Comparison of ENCODE assay signal across 8 cellular contexts in genomic region chr20:47220161-47220582, GRCh38.
DNase-seq lines count a peak whose midpoint lies in the region; ATAC-seq, FAIRE-seq and TF ChIP-seq lines count a peak whose summit lies in the region.

No MANE protein-coding gene starts in this region.

- intact Hi-C loops in lower leg skin (cut with DNase I; ENCODE audit: low total_unique reads): no loop called here

- H3K27me3 Mint-ChIP-seq in activated naive CD4-positive, alpha-beta T cell treated with anti-CD3 and anti-CD28 coated beads, Interleukin-2, amount 10 ng/mL, durations not matched to agents 7 days and 5 days: no peaks in the 10 kb centered on the region
- H3K27me3 Mint-ChIP-seq in activated T-helper 17 cell treated with anti-CD3 and anti-CD28 coated beads, Interleukin-2, amount 50 U/mL, for 72 hours: no peaks in the 10 kb centered on the region

- H3K4me2 ChIP-seq in A549: no peak overlapping the region

- no peak for TF ChIP-seq EP300 in A549 (IDR thresholded peaks at IDR 0.05)

- CTCF ChIA-PET in A549 (lab: Yijun Ruan, JAX): interaction anchor here (1.0 to 6.7 kb wide), 8 partner anchors 9 to 164 kb away, joined by 3 to 30 read pairs (median 5); no protein-coding TSS in a partner anchor
- CTCF ChIA-PET in activated naive CD4-positive, alpha-beta T cell treated with anti-CD3 and anti-CD28 coated beads, Interleukin-2, amount 10 ng/mL, durations not matched to agents 7 days and 5 days (lab: Charles Lee): interaction anchor here (0.6 to 4.3 kb wide), 4 partner anchors 54 to 1450 kb away, joined by 3 to 30 read pairs (median 6); no protein-coding TSS in a partner anchor

- POLR2A ChIA-PET in A549 (lab: Yijun Ruan, JAX): no interaction called here

- peak in 1 of 2 experiments; percentile 79; a peak in 3 of 6 replicates for ATAC-seq in A549
- ATAC-seq in activated T-helper 17 cell treated with anti-CD3 and anti-CD28 coated beads, Interleukin-2, amount 50 U/mL, for 72 hours (replicated peaks): no peak

- H3K27ac ChIP-seq in A549: no peak overlapping the region

- no peak overlapping the region for H3K4me3 Mint-ChIP-seq in activated naive CD4-positive, alpha-beta T cell treated with anti-CD3 and anti-CD28 coated beads, Interleukin-2, amount 10 ng/mL, durations not matched to agents 7 days and 5 days
- no peak overlapping the region for H3K4me3 Mint-ChIP-seq in activated T-helper 17 cell treated with anti-CD3 and anti-CD28 coated beads, Interleukin-2, amount 50 U/mL, for 72 hours

- H3K4me1 Mint-ChIP-seq in activated naive CD4-positive, alpha-beta T cell treated with anti-CD3 and anti-CD28 coated beads, Interleukin-2, amount 10 ng/mL, durations not matched to agents 7 days and 5 days: peaks cover 22% of the 10 kb centered on the region
- no peaks in the 10 kb centered on the region for H3K4me1 Mint-ChIP-seq in activated T-helper 17 cell treated with anti-CD3 and anti-CD28 coated beads, Interleukin-2, amount 50 U/mL, for 72 hours

- H3K36me3 Mint-ChIP-seq in activated naive CD4-positive, alpha-beta T cell treated with anti-CD3 and anti-CD28 coated beads, Interleukin-2, amount 10 ng/mL, durations not matched to agents 7 days and 5 days: peaks cover 71% of the 10 kb centered on the region
- peaks cover 93% of the 10 kb centered on the region for H3K36me3 Mint-ChIP-seq in activated T-helper 17 cell treated with anti-CD3 and anti-CD28 coated beads, Interleukin-2, amount 50 U/mL, for 72 hours (ENCODE audit: low read depth)

- H3K4me3 ChIP-seq in A549: no peak overlapping the region
- no peak overlapping the region for H3K4me3 ChIP-seq in lower leg skin (ENCODE audit: low read depth, poor library complexity, severe bottlenecking)

- no peak for FAIRE-seq in A549 (lab: Jason Lieb, UNC)

- no peaks in the 10 kb centered on the region for H3K4me1 ChIP-seq in A549

- TF ChIP-seq CTCF in A549 (IDR thresholded peaks at IDR 0.05): peak; percentile 52
- peak; percentile 71 for TF ChIP-seq CTCF in GM12873 (IDR thresholded peaks at IDR 0.05; ENCODE audit: insufficient read depth, low read depth, low read length, missing control alignments)
- TF ChIP-seq CTCF in lower leg skin (IDR thresholded peaks at IDR 0.05): no peak

- no peak for TF ChIP-seq POLR2A in A549 (IDR thresholded peaks at IDR 0.05; ENCODE audit: low read length)
- TF ChIP-seq POLR2A in lower leg skin (IDR thresholded peaks at IDR 0.05): no peak

- H3K9me3 ChIP-seq in A549: no peaks in the 10 kb centered on the region

- 84% methylated on average over 8 of the region's 8 CpGs for WGBS in A549 (ENCODE audit: missing lambda C conversion rate)
- 92 to 95% methylated on average over 8 of the region's 8 CpGs for whole genome bisulfite sequencing in lower leg skin, 2 donors

- H3K9me3 Mint-ChIP-seq in activated naive CD4-positive, alpha-beta T cell treated with anti-CD3 and anti-CD28 coated beads, Interleukin-2, amount 10 ng/mL, durations not matched to agents 7 days and 5 days: no peaks in the 10 kb centered on the region
- no peaks in the 10 kb centered on the region for H3K9me3 Mint-ChIP-seq in activated T-helper 17 cell treated with anti-CD3 and anti-CD28 coated beads, Interleukin-2, amount 50 U/mL, for 72 hours

- no peak overlapping the region for H3K27ac Mint-ChIP-seq in activated naive CD4-positive, alpha-beta T cell treated with anti-CD3 and anti-CD28 coated beads, Interleukin-2, amount 10 ng/mL, durations not matched to agents 7 days and 5 days
- H3K27ac Mint-ChIP-seq in activated T-helper 17 cell treated with anti-CD3 and anti-CD28 coated beads, Interleukin-2, amount 50 U/mL, for 72 hours: no peak overlapping the region

- peak; percentile 24 to 43; a peak in 2 of 5 replicates for TF ChIP-seq RAD21 in A549 (conservative IDR thresholded peaks at IDR 0.05 in 1 of 2, IDR thresholded peaks at IDR 0.05 in 1 of 2)

- peak; percentile 49 to 53 for DNase-seq in A549 (ENCODE audit: low read depth in 1 of 2, low spot score in 1 of 2)
- peak; percentile 56 for DNase-seq in RPMI7951 (ENCODE audit: low read depth)
- DNase-seq in activated naive CD4-positive, alpha-beta T cell treated with anti-CD3 and anti-CD28 coated beads, Interleukin-2, amount 10 ng/mL, durations not matched to agents 7 days and 5 days: peak; percentile 62
- peak; percentile 29 for DNase-seq in kidney tubule cell (ENCODE audit: low spot score)
- peak; percentile 35 for DNase-seq in stimulated activated CD8-positive, alpha-beta memory T cell treated with anti-CD3 and anti-CD28 coated beads, Interleukin-4, amount 100 ng/mL, for 24 hours (ENCODE audit: low read depth)
- no peak for DNase-seq in lower leg skin (ENCODE audit: low spot score in 2 of 2)

TF ChIP-seq in A549, 52 proteins besides CTCF, POLR2A, EP300 and RAD21:
- no peak for TF ChIP-seq MAZ (IDR thresholded peaks at IDR 0.05; ENCODE audit: borderline replicate concordance, low read depth, low read length)
- no peak for TF ChIP-seq TP53 (CRISPR knock-in tag; IDR thresholded peaks at IDR 0.05)
- TF ChIP-seq, protein P1, sequence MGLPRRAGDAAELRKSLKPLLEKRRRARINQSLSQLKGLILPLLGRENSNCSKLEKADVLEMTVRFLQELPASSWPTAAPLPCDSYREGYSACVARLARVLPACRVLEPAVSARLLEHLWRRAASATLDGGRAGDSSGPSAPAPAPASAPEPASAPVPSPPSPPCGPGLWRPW (IDR thresholded peaks at IDR 0.05): no peak
- TF ChIP-seq EHMT2 (IDR thresholded peaks at IDR 0.05; ENCODE audit: low read depth): 0 out of 2 replicates have a peak, but pooled peaks have one; percentile 22
- TF ChIP-seq SMC3 (IDR thresholded peaks at IDR 0.05): peak; percentile 35; the same call in 2 of the 3 replicates
- no peak for TF ChIP-seq ZSCAN20 (CRISPR knock-in tag; IDR thresholded peaks at IDR 0.05)
- TF ChIP-seq HOXA7 (CRISPR knock-in tag; IDR thresholded peaks at IDR 0.05): no peak
- no peak for TF ChIP-seq ESRRA (IDR thresholded peaks at IDR 0.05; ENCODE audit: borderline replicate concordance, low read length)

Comparison
In these comparisons a context has a peak if more than half of its experiments do, and no peak if none do; other contexts are left out.
1. DNase-seq: peak in A549 (2 of 2), RPMI7951 (single experiment), activated naive CD4-positive, alpha-beta T cell treated with anti-CD3 and anti-CD28 coated beads, Interleukin-2, amount 10 ng/mL, durations not matched to agents 7 days and 5 days (single experiment), kidney tubule cell (single experiment) and stimulated activated CD8-positive, alpha-beta memory T cell treated with anti-CD3 and anti-CD28 coated beads, Interleukin-4, amount 100 ng/mL, for 24 hours (single experiment); none in lower leg skin (0 of 2).
2. CTCF ChIP-seq: peak in A549 (single experiment) and GM12873 (single experiment); none in lower leg skin (0 of 3).